ENCODE assay signal across 14 cellular contexts in genomic region chr2:98507461-98507860, GRCh38.
DNase-seq lines count a peak whose midpoint lies in the region; ATAC-seq and TF ChIP-seq lines count a peak whose summit lies in the region.
"Had no signal": no experiment of that assay in that cellular context is flagged by ENCODE, and none has a peak within 500 bp of the region (broad histone marks: within the 10 kb centered on the region; RNA-seq: fewer than 3 reads in every experiment).

No MANE protein-coding gene starts in this region.

- H3K14ac ChIP-seq in trophoblast cell (ENCODE audit: low read length) = no peak overlapping the region

- H4K91ac ChIP-seq in trophoblast cell (ENCODE audit: low read depth, low read length) = peak overlapping the region; percentile 39

- H3K9me3 ChIP-seq in Loucy (ENCODE audit: insufficient read depth, low read depth, low read length) = no peaks in the 10 kb centered on the region
- H3K9me3 ChIP-seq in trophoblast cell (ENCODE audit: insufficient read depth, low read depth, low read length) = no peaks in the 10 kb centered on the region

- H3K4me3 ChIP-seq in Loucy (ENCODE audit: low read length, poor library complexity, severe bottlenecking) (no peak overlapping the region), trophoblast cell (ENCODE audit: low read depth, low read length) (no peak overlapping the region)

- H3K27ac ChIP-seq in trophoblast cell (ENCODE audit: low read depth, low read length) = no peak overlapping the region

- no peaks in the 10 kb centered on the region for H3K27me3 ChIP-seq in Loucy (ENCODE audit: insufficient read depth, low read length, poor library complexity, severe bottlenecking)
- no peaks in the 10 kb centered on the region for H3K27me3 ChIP-seq in trophoblast cell (ENCODE audit: insufficient read depth, low read length)

- peaks cover 60% of the 10 kb centered on the region for H3K4me1 ChIP-seq in Loucy (ENCODE audit: insufficient read depth, low read length, poor library complexity, severe bottlenecking)
- peaks cover 14 to 23% of the 10 kb centered on the region in 2 experiments for H3K4me1 ChIP-seq in trophoblast cell (ENCODE audit: control insufficient read depth in 1 of 2, insufficient read depth in 2 of 2, low read length in 2 of 2)

- H3K9me2 ChIP-seq in Loucy (replicated peaks; ENCODE audit: low read depth, low read length) = no peaks in the 10 kb centered on the region

- H3K36me3 ChIP-seq in Loucy (ENCODE audit: insufficient read depth, low read length) = no peaks in the 10 kb centered on the region
- H3K36me3 ChIP-seq in trophoblast cell (ENCODE audit: control insufficient read depth in 1 of 2, insufficient read depth in 2 of 2, low read length in 2 of 2) = no peaks in the 10 kb centered on the region

- peaks cover 57% of the 10 kb centered on the region for H3K4me1 Mint-ChIP-seq in T-helper 2 cell treated with Interferon-gamma antibody and Interleukin-4, amounts not matched to agents 5 μg/mL and 100 μg/mL, for 36 hours (ENCODE audit: low read depth)
- peaks cover 88% of the 10 kb centered on the region for H3K4me1 Mint-ChIP-seq in dendritic cell treated with granulocyte-macrophage colony-stimulating factor and Interleukin-4, amounts not matched to agents 40 ng/mL and 50 ng/mL, for 4 days (ENCODE audit: low read depth)

- no peak overlapping the region for H2BK5ac ChIP-seq in trophoblast cell (ENCODE audit: low read depth, low read length, poor library complexity)

- peak; percentile 30; the same call in 1 of the 2 replicates for TF ChIP-seq CTCF in Loucy (conservative IDR thresholded peaks at IDR 0.05; ENCODE audit: low read length)

- no peak for TF ChIP-seq POLR2A in erythroblast (IDR thresholded peaks at IDR 0.05; ENCODE audit: low read length)

- peak overlapping the region; percentile 13 for H2BK12ac ChIP-seq in trophoblast cell (ENCODE audit: low read length)

- no peak overlapping the region for H2BK120ac ChIP-seq in trophoblast cell (ENCODE audit: insufficient read depth, low read length, poor library complexity)

- H3K27ac Mint-ChIP-seq in T-helper 2 cell treated with Interferon-gamma antibody and Interleukin-4, amounts not matched to agents 5 μg/mL and 100 μg/mL, for 36 hours = peak overlapping the region; percentile 3
- H3K27ac Mint-ChIP-seq in dendritic cell treated with granulocyte-macrophage colony-stimulating factor and Interleukin-4, amounts not matched to agents 40 ng/mL and 50 ng/mL, for 4 days = peak overlapping the region; percentile 92

- no peaks in the 10 kb centered on the region for H3F3A ChIP-seq in Loucy (ENCODE audit: low read depth)

- peak overlapping the region; percentile 17 for H3K4ac ChIP-seq in trophoblast cell (ENCODE audit: low read depth, low read length)

- H3K79me2 ChIP-seq in Loucy (ENCODE audit: insufficient read depth, low read length) (peaks cover 51% of the 10 kb centered on the region), trophoblast cell (ENCODE audit: control insufficient read depth, insufficient read depth, low read length, poor library complexity) (peaks cover 2% of the 10 kb centered on the region)

- no peak overlapping the region for H3K23ac ChIP-seq in trophoblast cell (ENCODE audit: low read length)

- peaks cover 7% of the 10 kb centered on the region for H3K79me1 ChIP-seq in trophoblast cell (ENCODE audit: low read length)

- no peak overlapping the region for H4K12ac ChIP-seq in trophoblast cell (ENCODE audit: low read depth, low read length)

- H2AFZ ChIP-seq in Loucy (ENCODE audit: low read length) (no peak overlapping the region), trophoblast cell (ENCODE audit: insufficient read depth, low read length, poor library complexity) (no peak overlapping the region)

- H3K4me2 ChIP-seq in Loucy (ENCODE audit: low read depth, low read length, poor library complexity, severe bottlenecking) (no peak overlapping the region), trophoblast cell (ENCODE audit: low read length) (no peak overlapping the region)

- no peak overlapping the region for H3K4me3 Mint-ChIP-seq in T-helper 2 cell treated with Interferon-gamma antibody and Interleukin-4, amounts not matched to agents 5 μg/mL and 100 μg/mL, for 36 hours
- H3K4me3 Mint-ChIP-seq in dendritic cell treated with granulocyte-macrophage colony-stimulating factor and Interleukin-4, amounts not matched to agents 40 ng/mL and 50 ng/mL, for 4 days = no peak overlapping the region
- H3K4me3 Mint-ChIP-seq: nephron had no signal

- no peak for DNase-seq in T-helper 2 cell treated with Interferon-gamma antibody and Interleukin-4, amounts not matched to agents 5 μg/mL and 100 μg/mL, for 36 hours (ENCODE audit: low spot score)
- DNase-seq in T-helper 2 cell (no peak), trophoblast cell (no peak), erythroblast (lab: John Stamatoyannopoulos, UW) (no peak), DMS79 treated with DMSO at 0.1 percent for 48 hours (lab: John Stamatoyannopoulos, UW) (no peak)
- DNase-seq: 8988T; effector CD4-positive, alpha-beta T cell; foreskin fibroblast; NCI-H2081; SHP77 treated with DMSO at 0.1 percent for 48 hours had no signal

- peak overlapping the region; percentile 3 for H2AK5ac ChIP-seq in trophoblast cell (ENCODE audit: low read length)

- H3K9ac ChIP-seq in Loucy (ENCODE audit: low read depth, low read length, poor library complexity, severe bottlenecking) (peak overlapping the region; percentile 54), trophoblast cell (ENCODE audit: low read length) (no peak overlapping the region)

- H3K9me3 Mint-ChIP-seq in T-helper 2 cell treated with Interferon-gamma antibody and Interleukin-4, amounts not matched to agents 5 μg/mL and 100 μg/mL, for 36 hours = no peaks in the 10 kb centered on the region
- no peaks in the 10 kb centered on the region for H3K9me3 Mint-ChIP-seq in dendritic cell treated with granulocyte-macrophage colony-stimulating factor and Interleukin-4, amounts not matched to agents 40 ng/mL and 50 ng/mL, for 4 days
- H3K9me3 Mint-ChIP-seq: nephron had no signal

- no peak for ATAC-seq in HG02981 (IDR thresholded peaks at IDR 0.05; ENCODE audit: unreplicated experiment)

- no CpG with 5 or more reads among the region's 3 CpGs for WGBS in trophoblast cell (ENCODE audit: extremely low coverage, insufficient coverage, insufficient read length)

- peaks cover 39% of the 10 kb centered on the region for H3K36me3 Mint-ChIP-seq in T-helper 2 cell treated with Interferon-gamma antibody and Interleukin-4, amounts not matched to agents 5 μg/mL and 100 μg/mL, for 36 hours (ENCODE audit: low read depth)
- peaks cover 31% of the 10 kb centered on the region for H3K36me3 Mint-ChIP-seq in dendritic cell treated with granulocyte-macrophage colony-stimulating factor and Interleukin-4, amounts not matched to agents 40 ng/mL and 50 ng/mL, for 4 days (ENCODE audit: low read depth)

- H3K18ac ChIP-seq in trophoblast cell (ENCODE audit: low read length) = peak overlapping the region; percentile 5

- H4K8ac ChIP-seq in trophoblast cell (ENCODE audit: low read depth, low read length) = no peak overlapping the region

- H4K20me1 ChIP-seq in Loucy (ENCODE audit: insufficient read depth, low read length, poor library complexity, severe bottlenecking) = no peaks in the 10 kb centered on the region

- intact Hi-C loops in dendritic cell treated with granulocyte-macrophage colony-stimulating factor and Interleukin-4, amounts not matched to agents 40 ng/mL and 50 ng/mL, for 4 days (cut with micrococcal nuclease) = no loop called here

- H3K27me3 Mint-ChIP-seq in T-helper 2 cell treated with Interferon-gamma antibody and Interleukin-4, amounts not matched to agents 5 μg/mL and 100 μg/mL, for 36 hours (ENCODE audit: low read depth) = no peaks in the 10 kb centered on the region
- H3K27me3 Mint-ChIP-seq in dendritic cell treated with granulocyte-macrophage colony-stimulating factor and Interleukin-4, amounts not matched to agents 40 ng/mL and 50 ng/mL, for 4 days = no peaks in the 10 kb centered on the region
